In genomic region chrX:132614297-132614696, GRCh38 we compare ENCODE assay signal across 14 cellular contexts.
DNase-seq lines count a peak whose midpoint lies in the region; ATAC-seq, FAIRE-seq and TF ChIP-seq lines count a peak whose summit lies in the region.
"Had no signal": no experiment of that assay in that cellular context is flagged by ENCODE, and none has a peak within 500 bp of the region (broad histone marks: within the 10 kb centered on the region; RNA-seq: fewer than 3 reads in every experiment).

No MANE protein-coding gene starts in this region.

- no peak overlapping the region for H3K27ac ChIP-seq in C4-2B
- no peak overlapping the region for H3K27ac ChIP-seq in PC-3 (ENCODE audit: low read length)
- no peak overlapping the region for H3K27ac ChIP-seq in hepatocyte
- H3K27ac ChIP-seq in aorta (ENCODE audit: low read depth in 1 of 2, low read length in 2 of 2) = no peak overlapping the region
- H3K27ac ChIP-seq: pancreas had no signal

- H3K9ac ChIP-seq in PC-3 (ENCODE audit: low read length) = no peak overlapping the region

- CTCF ChIA-PET in PC-3 (lab: Charles Lee) = interaction anchor here (0.5 to 2.8 kb wide), 4 partner anchors 146 to 522 kb away, joined by 3 to 18 read pairs (median 6); no protein-coding TSS in a partner anchor

- DNase-seq in GM20000 (ENCODE audit: low spot score) (peak; percentile 3), PC-3 (peak; percentile 38), hepatocyte (ENCODE audit: low spot score) (no peak), RCC 7860 (ENCODE audit: low spot score) (no peak), aorta (no peak), inferior parietal cortex (ENCODE audit: extremely low spot score) (no peak)
- DNase-seq in stimulated activated CD8-positive, alpha-beta memory T cell treated with anti-CD3 and anti-CD28 coated beads, Interleukin-4, amount 100 ng/mL, for 48 hours = no peak
- DNase-seq: activated T-cell treated with anti-CD3 and anti-CD28 coated beads for 4 hours, dermis blood vessel endothelial cell, DMS79 treated with DMSO at 0.1 percent for 48 hours, MV-4-11, pancreas, SW 1271 had no signal

- intact Hi-C loops in PC-3 (cut with micrococcal nuclease) (loop anchor here (1.0 to 10.0 kb wide), 3 partner anchors 388 to 787 kb away; no protein-coding TSS in a partner anchor), aorta (cut with DNase I) (loop anchor here (5.0 to 10.0 kb wide), 2 partner anchors 322 to 769 kb away; no protein-coding TSS in a partner anchor)

- no peak overlapping the region for H3K4me2 ChIP-seq in PC-3 (ENCODE audit: low read length)
- H3K4me2 ChIP-seq in hepatocyte = no peak overlapping the region

- no peaks in the 10 kb centered on the region for H4K20me1 ChIP-seq in PC-3 (ENCODE audit: low read length)
- no peaks in the 10 kb centered on the region for H4K20me1 ChIP-seq in hepatocyte (ENCODE audit: insufficient read depth, poor library complexity, severe bottlenecking)

- H3F3A ChIP-seq in PC-3 (ENCODE audit: low read length, unreplicated experiment) = no peaks in the 10 kb centered on the region

- 73% methylated on average over 6 of the region's 6 CpGs for WGBS in hepatocyte (ENCODE audit: low lambda C conversion rate, missing lambda C conversion rate)
- WGBS in aorta, 2 donors = 76 to 89% methylated on average over 6 of the region's 6 CpGs

- no peaks in the 10 kb centered on the region for H3K9me2 ChIP-seq in PC-3 (replicated peaks; ENCODE audit: low read length)
- H3K9me2 ChIP-seq in hepatocyte (replicated peaks; ENCODE audit: insufficient read depth) = no peaks in the 10 kb centered on the region

- BruUV-seq in PC-3 (replicated peaks; lab: Mats Ljungman, UMichigan) = no TSS peak

- POLR2A ChIA-PET in PC-3 (lab: Charles Lee; ENCODE audit: unreplicated experiment) = no interaction called here

- H3K4me1 ChIP-seq in PC-3 (ENCODE audit: insufficient read depth, low read length) (no peaks in the 10 kb centered on the region), hepatocyte (ENCODE audit: insufficient read depth) (no peaks in the 10 kb centered on the region), aorta (ENCODE audit: control insufficient read depth in 1 of 2, insufficient read depth in 2 of 2, low read length in 2 of 2) (no peaks in the 10 kb centered on the region)
- H3K4me1 ChIP-seq: pancreas had no signal

- H3K9me3 ChIP-seq in PC-3 (ENCODE audit: low read length) (no peaks in the 10 kb centered on the region), hepatocyte (ENCODE audit: low read depth) (no peaks in the 10 kb centered on the region), aorta (ENCODE audit: control insufficient read depth, low read length) (no peaks in the 10 kb centered on the region)
- H3K9me3 ChIP-seq: pancreas had no signal

- H3K79me2 ChIP-seq in PC-3 (ENCODE audit: low read length) (no peaks in the 10 kb centered on the region), hepatocyte (no peaks in the 10 kb centered on the region)

- peak; percentile 48; the same call in 1 of the 2 replicates for ATAC-seq in PC-3
- no peak for ATAC-seq in aorta (ENCODE audit: low FRiP score)

- no peak for FAIRE-seq in RCC 7860 (lab: Jason Lieb, UNC)
- FAIRE-seq: pancreas had no signal

- no peaks in the 10 kb centered on the region for H3K36me3 ChIP-seq in PC-3 (ENCODE audit: low read depth, low read length)
- no peaks in the 10 kb centered on the region for H3K36me3 ChIP-seq in hepatocyte (replicated peaks; ENCODE audit: insufficient read depth, low read depth)
- no peaks in the 10 kb centered on the region for H3K36me3 ChIP-seq in aorta (ENCODE audit: control insufficient read depth in 1 of 2, insufficient read depth in 2 of 2, low read length in 1 of 2)
- H3K36me3 ChIP-seq: pancreas had no signal

- H2AFZ ChIP-seq in PC-3 (ENCODE audit: low read length) (no peak overlapping the region), hepatocyte (no peak overlapping the region)

- H3K4me3 ChIP-seq in PC-3 (ENCODE audit: low read length) (no peak overlapping the region), hepatocyte (no peak overlapping the region), aorta (ENCODE audit: low read length in 2 of 2) (no peak overlapping the region)
- H3K4me3 ChIP-seq: pancreas had no signal

- H3K27me3 ChIP-seq in PC-3 (ENCODE audit: low read length) = no peaks in the 10 kb centered on the region
- H3K27me3 ChIP-seq in hepatocyte = no peaks in the 10 kb centered on the region
- H3K27me3 ChIP-seq in aorta (ENCODE audit: control insufficient read depth in 1 of 2, insufficient read depth in 2 of 2, low read length in 1 of 2) = peaks cover 0 to 3% of the 10 kb centered on the region in 2 donors

- TF ChIP-seq CTCF in C4-2B (conservative IDR thresholded peaks at IDR 0.05) = peak; percentile 35
- TF ChIP-seq CTCF in GM20000 (IDR thresholded peaks at IDR 0.05; ENCODE audit: extremely low read depth, missing control alignments) = no peak
- TF ChIP-seq CTCF in PC-3 (conservative IDR thresholded peaks at IDR 0.05; ENCODE audit: low read depth, low read length) = peak; percentile 59
- peak; percentile 47 for TF ChIP-seq CTCF in hepatocyte (IDR thresholded peaks at IDR 0.05; ENCODE audit: poor library complexity)

Comparison
In these comparisons a context has a peak if more than half of its experiments do, and no peak if none do; other contexts are left out.
1. DNase-seq: peak in GM20000 (single experiment) and PC-3 (single experiment); none in hepatocyte (single experiment), stimulated activated CD8-positive, alpha-beta memory T cell treated with anti-CD3 and anti-CD28 coated beads, Interleukin-4, amount 100 ng/mL, for 48 hours (single experiment), RCC 7860 (single experiment), aorta (0 of 2) and inferior parietal cortex (single experiment).